ENCODE assay signal across 8 cellular contexts in genomic region chr19:45505996-45506245, GRCh38. TPM values are rescaled to one million over a fixed set of nuclear protein-coding genes. Genes with fewer than 3 reads are reported as not detected.
DNase-seq lines count a peak whose midpoint lies in the region; ATAC-seq and TF ChIP-seq lines count a peak whose summit lies in the region.

No MANE protein-coding gene starts in this region.

- peak overlapping the region; percentile 98 for H3K4me2 ChIP-seq in SU-DHL-6 (ENCODE audit: low read depth, low read length, poor library complexity, severe bottlenecking)
- H3K4me2 ChIP-seq in fibroblast of lung (ENCODE audit: extremely low read depth, insufficient read depth, low read length) = peak overlapping the region; percentile 85

- peak overlapping the region; percentile 88 for H3K9ac ChIP-seq in SU-DHL-6 (ENCODE audit: low read length)
- H3K9ac ChIP-seq in fibroblast of lung (ENCODE audit: insufficient read depth, low read length) = no peak overlapping the region

- no peaks in the 10 kb centered on the region for H3K9me2 ChIP-seq in SU-DHL-6 (replicated peaks; ENCODE audit: insufficient read depth, low read length)

- H3K36me3 ChIP-seq in SU-DHL-6 (ENCODE audit: low read length) = no peaks in the 10 kb centered on the region
- H3K36me3 ChIP-seq in fibroblast of lung (ENCODE audit: control insufficient read depth, insufficient read depth, low read length) = no peaks in the 10 kb centered on the region
- H3K36me3 ChIP-seq in psoas muscle (ENCODE audit: insufficient read depth in 1 of 2, low read depth in 1 of 2) = no peaks in the 10 kb centered on the region

- H3K9me3 ChIP-seq in SU-DHL-6 (ENCODE audit: insufficient read depth, low read length) (no peaks in the 10 kb centered on the region), fibroblast of lung (ENCODE audit: control insufficient read depth, insufficient read depth, low read depth, low read length) (no peaks in the 10 kb centered on the region), psoas muscle (no peaks in the 10 kb centered on the region)

- H3K79me2 ChIP-seq in SU-DHL-6 (ENCODE audit: insufficient read depth, low read length) (peaks cover 31% of the 10 kb centered on the region), fibroblast of lung (ENCODE audit: control insufficient read depth, insufficient read depth, low read length) (peaks cover 35% of the 10 kb centered on the region)

- intact Hi-C loops in psoas muscle (cut with DNase I) (no loop called here), left colon (cut with DNase I, micrococcal nuclease) (no loop called here)

- no peaks in the 10 kb centered on the region for H3K27me3 ChIP-seq in SU-DHL-6 (ENCODE audit: low read length)
- no peaks in the 10 kb centered on the region for H3K27me3 ChIP-seq in fibroblast of lung (ENCODE audit: control insufficient read depth, insufficient read depth, low read length)
- peaks cover 0 to 5% (median 0%) of the 10 kb centered on the region in 3 donors for H3K27me3 ChIP-seq in psoas muscle (ENCODE audit: insufficient read depth in 3 of 3, low read length in 2 of 3)

- in situ Hi-C loops in G401 (cut with HindIII; ENCODE audit: low sequenced_read_pairs) = no loop called here

- peaks cover 12% of the 10 kb centered on the region for H3F3A ChIP-seq in SU-DHL-6 (ENCODE audit: insufficient read depth)

- TF ChIP-seq CTCF in SU-DHL-6 (IDR thresholded peaks at IDR 0.05; ENCODE audit: insufficient read depth, low read length, poor library complexity, severe bottlenecking) (no peak), fibroblast of lung (conservative IDR thresholded peaks at IDR 0.05 in 1 of 2, IDR thresholded peaks at IDR 0.05 in 1 of 2; ENCODE audit: low read depth in 1 of 2, low read length in 2 of 2) (no peak), psoas muscle (IDR thresholded peaks at IDR 0.05) (no peak)

- no peaks in the 10 kb centered on the region for H4K20me1 ChIP-seq in SU-DHL-6 (ENCODE audit: low read depth, low read length)
- H4K20me1 ChIP-seq in fibroblast of lung (ENCODE audit: control insufficient read depth, extremely low read depth, insufficient read depth, low read length) = no peaks in the 10 kb centered on the region

- H3K27ac ChIP-seq in SU-DHL-6 (ENCODE audit: low read depth, low read length) = 0 out of 2 replicates have a peak overlapping the region, but pooled peaks have one; percentile 90
- peak overlapping the region; percentile 83 for H3K27ac ChIP-seq in fibroblast of lung (ENCODE audit: insufficient read depth, low read length)
- H3K27ac ChIP-seq in psoas muscle = peak overlapping the region; percentile 93

- ATAC-seq in psoas muscle = no peak
- ATAC-seq in left colon = no peak
- no peak for ATAC-seq in HG02571 (IDR thresholded peaks at IDR 0.05; ENCODE audit: unreplicated experiment)

- H2AFZ ChIP-seq in SU-DHL-6 (ENCODE audit: low read depth, low read length, severe bottlenecking) = peak overlapping the region; percentile 65
- peak overlapping the region; percentile 60 for H2AFZ ChIP-seq in fibroblast of lung (ENCODE audit: low read length)

- no peak for DNase-seq in fibroblast of lung (ENCODE audit: low read depth in 2 of 2)
- DNase-seq in psoas muscle = no peak
- no peak for DNase-seq in NCI-H2029 treated with DMSO at 0.1 percent for 48 hours (lab: John Stamatoyannopoulos, UW)
- DNase-seq in left colon = no peak
- DNase-seq in G401 (ENCODE audit: low spot score) = no peak

- H3K4me1 ChIP-seq in fibroblast of lung (ENCODE audit: control insufficient read depth, extremely low read depth, insufficient read depth, low read length) = peaks cover 12% of the 10 kb centered on the region
- no peaks in the 10 kb centered on the region for H3K4me1 ChIP-seq in psoas muscle

- WGBS in psoas muscle, 3 donors = 54 to 63% (median 61%) methylated on average over 5 of the region's 5 CpGs

- H3K4me3 ChIP-seq in GM08714 (ENCODE audit: low read length) = peak overlapping the region; percentile 99; the same call in 1 of the 2 replicates
- peak overlapping the region; percentile 95 for H3K4me3 ChIP-seq in SU-DHL-6 (ENCODE audit: insufficient read depth, low read length, poor library complexity, severe bottlenecking)
- peak overlapping the region; percentile 39 to 96 (median 68) for H3K4me3 ChIP-seq in fibroblast of lung (replicated peaks in 1 of 4; ENCODE audit: control extremely low read depth in 1 of 4, insufficient read depth in 1 of 4, low read depth in 3 of 4, low read length in 4 of 4)
- peak overlapping the region; percentile 100 for H3K4me3 ChIP-seq in psoas muscle

RNA-seq across cellular contexts. Expression of gene VASP, which starts 1.4 kb away (rescaled TPM):
- total RNA-seq in fibroblast of lung (33.1 and 40.3 TPM in 2 replicates), psoas muscle (10 to 100 TPM; 14.2 to 32.8 (median 23.2) TPM), left colon (100 to 1,000 TPM; 218 to 260 TPM)
- polyA plus RNA-seq in fibroblast of lung (62.3 and 67.9 TPM in 2 replicates), psoas muscle (10 to 100 TPM; 13.5 to 76.3 (median 14.6) TPM)
- 74.5 and 87.1 TPM in 2 replicates for polyA plus RNA-seq in fibroblast of lung (2012)
- 70.0 and 82.2 TPM in 2 replicates for polyA minus RNA-seq in fibroblast of lung (ENCODE audit: low replicate concordance)
- total RNA-seq in G401 (2014; rRNA removed; shearing (Covaris generic)) = 106 and 122 TPM in 2 replicates

RNA-seq across cellular contexts. Expression of gene PPM1N, which starts 7.7 kb away (rescaled TPM):
- total RNA-seq in fibroblast of lung (1.8 and 2.8 TPM in 2 replicates), psoas muscle (under 1 TPM in 1 of 4 donors, not detected in 3; 0.60 TPM), left colon (1 to 10 TPM in 1 of 2 donors, under 1 TPM in 1; 0.37 to 1.6 TPM)
- polyA plus RNA-seq in fibroblast of lung (2.3 and 2.6 TPM in 2 replicates), psoas muscle (under 1 TPM; 0.29 to 0.90 (median 0.31) TPM)
- polyA plus RNA-seq in fibroblast of lung (2012) = 3.1 and 3.2 TPM in 2 replicates
- polyA minus RNA-seq in fibroblast of lung (ENCODE audit: low replicate concordance) = not detected in 2 replicates
- 3.3 and 4.2 TPM in 2 replicates for total RNA-seq in G401 (2014; rRNA removed; shearing (Covaris generic))

RNA-seq across cellular contexts. Expression of gene RTN2, which starts 9.1 kb away (rescaled TPM):
- total RNA-seq in fibroblast of lung = 5.1 and 7.9 TPM in 2 replicates
- polyA plus RNA-seq in fibroblast of lung = 8.9 and 11.7 TPM in 2 replicates
- 19.8 and 23.8 TPM in 2 replicates for polyA plus RNA-seq in fibroblast of lung (2012)
- 15.0 and 45.2 TPM in 2 replicates for polyA minus RNA-seq in fibroblast of lung (ENCODE audit: low replicate concordance)
- total RNA-seq in psoas muscle = 100 to 1,000 TPM; 214 to 272 (median 242) TPM
- 100 to 1,000 TPM in 1 of 3 donors, 10 to 100 TPM in 2; 46.6 to 199 (median 85.8) TPM for polyA plus RNA-seq in psoas muscle
- total RNA-seq in left colon = 1 to 10 TPM; 3.4 to 6.1 TPM
- 17.0 and 22.0 TPM in 2 replicates for total RNA-seq in G401 (2014; rRNA removed; shearing (Covaris generic))

RNA-seq across cellular contexts. Expression of gene FOSB, which starts 38.1 kb away (rescaled TPM):
- 9.5 and 24.9 TPM in 2 replicates for total RNA-seq in fibroblast of lung
- 2.8 and 48.6 TPM in 2 replicates for polyA plus RNA-seq in fibroblast of lung
- polyA plus RNA-seq in fibroblast of lung (2012) = 4.6 and 43.1 TPM in 2 replicates
- 20.3 and 218 TPM in 2 replicates for polyA minus RNA-seq in fibroblast of lung (ENCODE audit: low replicate concordance)
- total RNA-seq in psoas muscle = 1 to 10 TPM in 3 of 4 donors, under 1 TPM in 1; 0.32 to 9.4 (median 1.7) TPM
- 1 to 10 TPM in 1 of 3 donors, under 1 TPM in 2; 0.41 to 5.4 (median 0.65) TPM for polyA plus RNA-seq in psoas muscle
- 10 to 100 TPM in 1 of 2 donors, 1 to 10 TPM in 1; 4.4 to 46.0 TPM for total RNA-seq in left colon
- total RNA-seq in G401 (2014; rRNA removed; shearing (Covaris generic)) = 0.31 and 1.5 TPM in 2 replicates
